In genomic region chr5:43359738-43360137, GRCh38 we compare ENCODE assay signal across 10 cellular contexts. TPM values are rescaled to one million over a fixed set of nuclear protein-coding genes. Genes with fewer than 3 reads are reported as not detected.
"Had no signal": no experiment of that assay in that cellular context is flagged by ENCODE, and none has a peak within 500 bp of the region (broad histone marks: within the 10 kb centered on the region; RNA-seq: fewer than 3 reads in every experiment).

No MANE protein-coding gene starts in this region.

- H3K36me3 ChIP-seq: HAP-1 had no signal

- H3K4me1 ChIP-seq: HAP-1 had no signal

- H3K27ac Mint-ChIP-seq: HFFc6 had no signal

- ATAC-seq: HCT116 had no signal

- H3K27ac ChIP-seq: GM23248 had no signal

- FAIRE-seq: HTR-8/SVneo had no signal

- H3K4me3 ChIP-seq: GM23248, HAP-1 had no signal

- H3K4me3 Mint-ChIP-seq: HFFc6 had no signal

- DNase-seq: GM23248, GOT3, H7, HFFc6, IMR-90, KBM-7 had no signal

- H3K9me3 ChIP-seq: HAP-1 had no signal

RNA-seq across cellular contexts. Expression of gene CCL28, which starts 52.5 kb away (rescaled TPM):
- total RNA-seq: H4, H7 had no signal
